In the genomic region with DNA sequence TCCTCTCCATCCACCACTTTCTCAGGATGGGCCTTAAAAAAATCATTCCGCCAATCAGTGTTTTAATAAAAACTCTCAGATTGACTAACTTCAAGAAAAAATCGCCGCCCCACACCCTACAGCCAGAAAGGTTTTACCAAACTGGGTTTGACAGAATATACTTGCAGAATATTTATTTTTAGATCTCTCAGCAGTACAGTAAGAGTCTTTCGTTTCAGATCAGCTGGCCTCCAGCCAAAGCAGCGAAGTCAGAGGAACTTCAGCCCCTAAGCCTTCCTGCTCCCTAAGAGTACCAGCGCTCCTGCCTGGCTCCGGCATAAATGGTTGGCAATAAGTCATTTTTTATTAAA, we compare ENCODE assay signal across 8 cellular contexts. TPM values are rescaled to one million over a fixed set of nuclear protein-coding genes. Genes with fewer than 3 reads are reported as not detected.
A peak's percentile ranks its signal among the peaks of the same experiment; 100 is the strongest.
DNase-seq lines count a peak whose midpoint lies in the region; ATAC-seq lines count a peak whose summit lies in the region.

No MANE protein-coding gene starts in this region.

- peak overlapping the region; percentile 63 for H3K27ac ChIP-seq in SK-N-MC

- peaks cover 36 to 40% of the 10 kb centered on the region in 2 donors for H3K36me3 Mint-ChIP-seq in activated naive CD4-positive, alpha-beta T cell treated with anti-CD3 and anti-CD28 coated beads, Interleukin-2, amount 50 U/mL, for 72 hours

- DNase-seq in activated naive CD4-positive, alpha-beta T cell treated with anti-CD3 and anti-CD28 coated beads, Interleukin-2, amount 50 U/mL, for 72 hours (ENCODE audit: low spot score in 2 of 2), result peak in 1 of 2 donors; percentile 36
- no peak for DNase-seq in activated naive CD4-positive, alpha-beta T cell (lab: John Stamatoyannopoulos, UW)
- DNase-seq in SK-N-MC (ENCODE audit: low read depth, low spot score) (no peak), fibroblast of the conjunctiva (ENCODE audit: low read depth) (peak; percentile 43), putamen (ENCODE audit: low spot score) (peak; percentile 77), NCI-H2227 treated with DMSO at 0.1 percent for 48 hours (lab: John Stamatoyannopoulos, UW) (no peak), OCI-M2 (lab: John Stamatoyannopoulos, UW; ENCODE audit: unreplicated experiment) (no peak)

- peaks cover 0 to 5% of the 10 kb centered on the region in 2 donors for H3K9me3 Mint-ChIP-seq in activated naive CD4-positive, alpha-beta T cell treated with anti-CD3 and anti-CD28 coated beads, Interleukin-2, amount 50 U/mL, for 72 hours

- peak overlapping the region; percentile 89 to 97 for H3K27ac Mint-ChIP-seq in activated naive CD4-positive, alpha-beta T cell treated with anti-CD3 and anti-CD28 coated beads, Interleukin-2, amount 50 U/mL, for 72 hours

- ATAC-seq in activated naive CD4-positive, alpha-beta T cell treated with anti-CD3 and anti-CD28 coated beads, Interleukin-2, amount 50 U/mL, for 72 hours, result peak in 1 of 2 donors; percentile 7
- peak; percentile 33 for ATAC-seq in HG02981 (IDR thresholded peaks at IDR 0.05; ENCODE audit: unreplicated experiment)

- H3K36me3 ChIP-seq in SK-N-MC (ENCODE audit: insufficient read depth, low read length), result peaks cover 53% of the 10 kb centered on the region

- H3K9ac ChIP-seq in SK-N-MC (ENCODE audit: insufficient read length), result no peak overlapping the region

- peak overlapping the region; percentile 3; the same call in 1 of the 2 replicates for H3K4me3 ChIP-seq in SK-N-MC

- H3K9me3 ChIP-seq in SK-N-MC (ENCODE audit: low read depth, low read length), result no peaks in the 10 kb centered on the region

RNA-seq across cellular contexts. Expression of gene TBC1D7, which starts 24.7 kb away (rescaled TPM):
- 10 to 100 TPM; 13.2 to 30.9 TPM for total RNA-seq in activated naive CD4-positive, alpha-beta T cell treated with anti-CD3 and anti-CD28 coated beads, Interleukin-2, amount 50 U/mL, for 72 hours

Comparison
In these comparisons a context has a peak if more than half of its experiments do, and no peak if none do; other contexts are left out.
1. DNase-seq: peak in fibroblast of the conjunctiva (single experiment) and putamen (single experiment); none in activated naive CD4-positive, alpha-beta T cell (0 of 4), SK-N-MC (single experiment), NCI-H2227 treated with DMSO at 0.1 percent for 48 hours (single experiment) and OCI-M2 (single experiment).